Comparison of ENCODE assay signal across 8 cellular contexts in genomic region chr7:128344431-128344774, GRCh38. TPM values are rescaled to one million over a fixed set of nuclear protein-coding genes. Genes with fewer than 3 reads are reported as not detected.
DNase-seq lines count a peak whose midpoint lies in the region; FAIRE-seq and TF ChIP-seq lines count a peak whose summit lies in the region.

No MANE protein-coding gene starts in this region.

- peaks cover 20% of the 10 kb centered on the region for H3K4me1 Mint-ChIP-seq in T-helper 2 cell treated with Interferon-gamma antibody and Interleukin-4, amounts not matched to agents 5 μg/mL and 100 μg/mL, for 36 hours (ENCODE audit: low read depth)
- peaks cover 14% of the 10 kb centered on the region for H3K4me1 Mint-ChIP-seq in progenitor cell of endocrine pancreas (ENCODE audit: low read depth)

- intact Hi-C loops in esophagus muscularis mucosa (cut with DNase I): no loop called here

- 97% methylated on average over 5 of the region's 5 CpGs for WGBS in esophagus muscularis mucosa

- H3K9ac ChIP-seq in SK-N-MC (ENCODE audit: insufficient read length): no peak overlapping the region

- no peak for TF ChIP-seq EP300 in esophagus muscularis mucosa (IDR thresholded peaks at IDR 0.05)

- TF ChIP-seq CTCF in esophagus muscularis mucosa (IDR thresholded peaks at IDR 0.05) (no peak), progenitor cell of endocrine pancreas (IDR thresholded peaks at IDR 0.05; ENCODE audit: unreplicated experiment) (no peak)

- H3K9me3 Mint-ChIP-seq in T-helper 2 cell treated with Interferon-gamma antibody and Interleukin-4, amounts not matched to agents 5 μg/mL and 100 μg/mL, for 36 hours: no peaks in the 10 kb centered on the region
- H3K9me3 Mint-ChIP-seq in progenitor cell of endocrine pancreas (ENCODE audit: low read depth): no peaks in the 10 kb centered on the region

- peak overlapping the region; percentile 55 for H3K4me3 Mint-ChIP-seq in T-helper 2 cell treated with Interferon-gamma antibody and Interleukin-4, amounts not matched to agents 5 μg/mL and 100 μg/mL, for 36 hours
- H3K4me3 Mint-ChIP-seq in progenitor cell of endocrine pancreas (ENCODE audit: low read depth): peak overlapping the region; percentile 62

- H3K9me3 ChIP-seq in SK-N-MC (ENCODE audit: low read depth, low read length) (no peaks in the 10 kb centered on the region), esophagus muscularis mucosa (no peaks in the 10 kb centered on the region)

- H3K4me3 ChIP-seq in SK-N-MC: peak overlapping the region; percentile 100
- H3K4me3 ChIP-seq in esophagus muscularis mucosa: peak overlapping the region; percentile 63 to 78 (median 72)

- H3K27ac Mint-ChIP-seq in T-helper 2 cell treated with Interferon-gamma antibody and Interleukin-4, amounts not matched to agents 5 μg/mL and 100 μg/mL, for 36 hours: no peak overlapping the region
- no peak overlapping the region for H3K27ac Mint-ChIP-seq in progenitor cell of endocrine pancreas

- peaks cover 5% of the 10 kb centered on the region for H3K36me3 Mint-ChIP-seq in T-helper 2 cell treated with Interferon-gamma antibody and Interleukin-4, amounts not matched to agents 5 μg/mL and 100 μg/mL, for 36 hours (ENCODE audit: low read depth)
- no peaks in the 10 kb centered on the region for H3K36me3 Mint-ChIP-seq in progenitor cell of endocrine pancreas (ENCODE audit: insufficient read depth)

- peaks cover 15% of the 10 kb centered on the region for H3K27me3 Mint-ChIP-seq in T-helper 2 cell treated with Interferon-gamma antibody and Interleukin-4, amounts not matched to agents 5 μg/mL and 100 μg/mL, for 36 hours (ENCODE audit: low read depth)
- peaks cover 21% of the 10 kb centered on the region for H3K27me3 Mint-ChIP-seq in progenitor cell of endocrine pancreas

- H3K27ac ChIP-seq in SK-N-MC (no peak overlapping the region), esophagus muscularis mucosa (replicated peaks in 1 of 4) (peak overlapping the region in 1 of 4 donors; percentile 76)

- H3K36me3 ChIP-seq in SK-N-MC (ENCODE audit: insufficient read depth, low read length) (peaks cover 6% of the 10 kb centered on the region), esophagus muscularis mucosa (peaks cover 0 to 4% (median 2%) of the 10 kb centered on the region in 4 donors)

- peaks cover 25 to 31% (median 25%) of the 10 kb centered on the region in 4 donors for H3K4me1 ChIP-seq in esophagus muscularis mucosa

- no peak for DNase-seq in T-helper 2 cell treated with Interferon-gamma antibody and Interleukin-4, amounts not matched to agents 5 μg/mL and 100 μg/mL, for 36 hours (ENCODE audit: low spot score)
- DNase-seq in T-helper 2 cell: no peak
- DNase-seq in SK-N-MC (ENCODE audit: low read depth, low spot score): no peak
- DNase-seq in esophagus muscularis mucosa (ENCODE audit: extremely low spot score): no peak
- DNase-seq in progenitor cell of endocrine pancreas (ENCODE audit: low spot score, unreplicated experiment): no peak
- DNase-seq in GM19239 (ENCODE audit: insufficient read length, low spot score): no peak
- DNase-seq in HuH-7.5 (ENCODE audit: low spot score): no peak
- DNase-seq in COR-L47 (lab: John Stamatoyannopoulos, UW): no peak

- no peak for FAIRE-seq in GM19239 (lab: Jason Lieb, UNC)

- H3K27me3 ChIP-seq in esophagus muscularis mucosa: no peaks in the 10 kb centered on the region

- TF ChIP-seq POLR2A in esophagus muscularis mucosa (IDR thresholded peaks at IDR 0.05; ENCODE audit: low read depth): no peak

RNA-seq across cellular contexts. Expression of gene RBM28, which starts 0.7 kb away (rescaled TPM):
- total RNA-seq in esophagus muscularis mucosa: 10 to 100 TPM; 13.3 to 16.6 (median 15.0) TPM
- 51.0 and 56.7 TPM in 2 replicates for total RNA-seq in progenitor cell of endocrine pancreas

RNA-seq across cellular contexts. Expression of gene PRRT4, which starts 17.1 kb away (rescaled TPM):
- total RNA-seq in esophagus muscularis mucosa: 1 to 10 TPM in 1 of 4 donors, under 1 TPM in 2, not detected in 1; 0.42 to 1.8 (median 0.78) TPM
- total RNA-seq in progenitor cell of endocrine pancreas: 0.86 and 2.9 TPM in 2 replicates
